In genomic region chr7:64758151-64758550, GRCh38 we compare ENCODE assay signal across 25 cellular contexts.
"Had no signal": no experiment of that assay in that cellular context is flagged by ENCODE, and none has a peak within 500 bp of the region (broad histone marks: within the 10 kb centered on the region; RNA-seq: fewer than 3 reads in every experiment).

No MANE protein-coding gene starts in this region.

- H3K36me3 ChIP-seq: adrenal gland, Peyer's patch had no signal

- H3K27ac ChIP-seq: adrenal gland, Peyer's patch, RWPE1 had no signal

- H3K4me3 ChIP-seq: adrenal gland, Peyer's patch had no signal

- DNase-seq: activated CD4-positive, alpha-beta T cell treated with anti-CD3 and anti-CD28 coated beads for 48 hours; activated CD4-positive, alpha-beta T cell treated with anti-CD3 and anti-CD28 coated beads, Interleukin-2, amount 50 U/mL, for 4 hours; activated CD4-positive, CD25-positive, alpha-beta regulatory T cell treated with anti-CD3 and anti-CD28 coated beads, Interleukin-2, amount 50 U/mL, for 72 hours; activated CD8-positive, alpha-beta memory T cell treated with anti-CD3 and anti-CD28 coated beads, Interleukin-2, amount 50 U/mL, for 48 hours; activated CD8-positive, alpha-beta T cell treated with anti-CD3 and anti-CD28 coated beads, Interleukin-2, amount 10 ng/mL, durations not matched to agents 7 days and 5 days; activated naive CD4-positive, alpha-beta T cell treated with anti-CD3 and anti-CD28 coated beads, Interleukin-2, amount 50 U/mL, for 16 hours; activated naive CD8-positive, alpha-beta T cell treated with anti-CD3 and anti-CD28 coated beads, Interleukin-2, amount 10 ng/mL, durations not matched to agents 7 days and 5 days; activated T-cell treated with anti-CD3 and anti-CD28 coated beads, Interleukin-2, amount 50 U/mL, for 1 hour; adrenal gland; anterior cingulate cortex; Karpas-422; NCI-H146; NCI-H187 treated with DMSO at 0.1 percent for 48 hours; NCI-H2081 treated with DMSO at 0.1 percent for 48 hours; NCI-H2171; NCI-H2227 treated with DMSO at 0.1 percent for 48 hours; NCI-H446 treated with DMSO at 0.1 percent for 48 hours; NCI-H524 treated with DMSO at 0.1 percent for 48 hours; NK-92 treated with Interleukin-12 subunit alpha and Interleukin-12 subunit beta, amount 100 ng/mL, for 24 hours; OCI-M1; Peyer's patch; SHP77; T-helper 17 cell; T-helper 9 cell had no signal

- H3K27me3 ChIP-seq: adrenal gland, Peyer's patch had no signal
